26 cellular contexts compared by ENCODE assay signal in the genomic region with DNA sequence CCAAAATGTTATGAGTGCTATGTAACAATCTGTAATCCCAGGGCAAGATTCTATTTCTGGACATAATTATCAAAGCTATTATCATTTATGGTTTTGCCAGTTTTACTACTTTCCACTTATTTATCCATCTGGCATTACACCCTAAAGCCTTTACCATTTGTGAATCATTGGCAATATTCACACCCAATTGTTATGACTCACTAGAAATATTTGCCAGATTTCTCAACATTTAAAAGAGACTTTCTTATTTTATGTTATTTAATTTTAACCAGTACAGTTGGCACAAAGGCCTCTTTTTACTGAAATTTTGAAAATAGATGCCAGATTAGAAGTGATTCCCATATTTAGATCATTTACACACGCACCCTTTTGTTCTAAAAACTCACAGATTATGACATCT.
DNase-seq lines count a peak whose midpoint lies in the region; ATAC-seq and TF ChIP-seq lines count a peak whose summit lies in the region.
"Had no signal": no experiment of that assay in that cellular context is flagged by ENCODE, and none has a peak within 500 bp of the region (broad histone marks: within the 10 kb centered on the region; RNA-seq: fewer than 3 reads in every experiment).

No MANE protein-coding gene starts in this region.

- no peaks in the 10 kb centered on the region for H3K9me3 ChIP-seq in colonic mucosa
- no peaks in the 10 kb centered on the region for H3K9me3 ChIP-seq in adrenal gland (replicated peaks in 1 of 3)
- H3K9me3 ChIP-seq: gastrocnemius medialis, MG63, prostate gland, testis, uterus had no signal

- H3K27ac ChIP-seq in colonic mucosa (no peak overlapping the region), adrenal gland (no peak overlapping the region)
- H3K27ac ChIP-seq: gastrocnemius medialis, hepatocyte, left lung, prostate gland, testis, uterus had no signal

- WGBS in adrenal gland, 4 donors: 74 to 93% (median 77%) methylated on average over 1 of the region's 1 CpG

- H3K9ac ChIP-seq in colonic mucosa (ENCODE audit: low read depth in 2 of 2, low read length in 2 of 2): no peak overlapping the region

- H3K36me3 ChIP-seq in colonic mucosa (no peaks in the 10 kb centered on the region), adrenal gland (replicated peaks in 1 of 2) (no peaks in the 10 kb centered on the region)
- H3K36me3 ChIP-seq: gastrocnemius medialis, left lung, MG63, prostate gland, uterus had no signal

- no peak for TF ChIP-seq CTCF in epithelial cell of esophagus (IDR thresholded peaks at IDR 0.05; ENCODE audit: insufficient read depth, low read depth, low read length, missing control alignments)
- TF ChIP-seq CTCF in colonic mucosa (IDR thresholded peaks at IDR 0.05): no peak
- TF ChIP-seq CTCF in adrenal gland (IDR thresholded peaks at IDR 0.05): no peak

- no peak for ATAC-seq in left ventricle myocardium superior
- ATAC-seq: activated CD4-positive, alpha-beta T cell treated with anti-CD3 and anti-CD28 coated beads for 36 hours; gastrocnemius medialis; left lung; naive thymus-derived CD8-positive, alpha-beta T cell had no signal

- TF ChIP-seq POLR2A in adrenal gland (IDR thresholded peaks at IDR 0.05): no peak

- no peak overlapping the region for H3K4me3 ChIP-seq in epithelial cell of esophagus (ENCODE audit: low read length)
- H3K4me3 ChIP-seq in colonic mucosa: no peak overlapping the region
- no peak overlapping the region for H3K4me3 ChIP-seq in adrenal gland
- H3K4me3 ChIP-seq: gastrocnemius medialis, hepatocyte, left lung, MG63, prostate gland, testis, uterus had no signal

- H3K4me1 ChIP-seq in colonic mucosa: no peaks in the 10 kb centered on the region
- no peaks in the 10 kb centered on the region for H3K4me1 ChIP-seq in adrenal gland (replicated peaks in 1 of 2)
- H3K4me1 ChIP-seq: gastrocnemius medialis, left lung, prostate gland, testis, uterus had no signal

- peak; percentile 34 for DNase-seq in ELR (ENCODE audit: low read depth)
- DNase-seq in NCI-H226: peak; percentile 6
- peak; percentile 85 for DNase-seq in epithelial cell of esophagus (ENCODE audit: low read depth)
- DNase-seq in kidney tubule cell (ENCODE audit: low spot score): peak; percentile 17
- no peak for DNase-seq in colonic mucosa
- DNase-seq in adrenal gland: no peak
- DNase-seq in GF-D8 (lab: John Stamatoyannopoulos, UW): no peak
- DNase-seq in left ventricle myocardium superior: no peak
- DNase-seq: activated CD4-positive, alpha-beta T cell treated with anti-CD3 and anti-CD28 coated beads for 36 hours; activated CD8-positive, alpha-beta memory T cell treated with anti-CD3 and anti-CD28 coated beads for 24 hours; activated effector memory CD4-positive, alpha-beta T cell treated with Interleukin-2 at 50 U/mL for 16 hours; activated naive CD8-positive, alpha-beta T cell treated with anti-CD3 and anti-CD28 coated beads, Interleukin-2, amount 10 ng/mL, durations not matched to agents 7 days and 5 days; gastrocnemius medialis; left lung; MG63; naive thymus-derived CD8-positive, alpha-beta T cell; NCI-H1417 treated with DMSO at 0.1 percent for 48 hours; NCI-H2081 treated with DMSO at 0.1 percent for 48 hours; NCI-H774; nucleus accumbens; stimulated activated CD4-positive, alpha-beta T cell treated with anti-CD3 and anti-CD28 coated beads, Interleukin-15, amount 100 ng/mL, for 24 hours; stimulated activated naive CD4-positive, alpha-beta T cell treated with Interleukin-2 at 50 U/mL for 16 hours; testis; uterus had no signal

- intact Hi-C loops in colonic mucosa (cut with DNase I): no loop called here
- intact Hi-C loops in adrenal gland (cut with DNase I): no loop called here
- intact Hi-C loops in left ventricle myocardium superior (cut with micrococcal nuclease): no loop called here

- H3K27me3 ChIP-seq in colonic mucosa: no peaks in the 10 kb centered on the region
- no peaks in the 10 kb centered on the region for H3K27me3 ChIP-seq in adrenal gland
- H3K27me3 ChIP-seq: gastrocnemius medialis, hepatocyte, left lung, MG63, testis, uterus had no signal

Comparison
In these comparisons a context has a peak if more than half of its experiments do, and no peak if none do; other contexts are left out.
1. DNase-seq: peak in ELR (single experiment), NCI-H226 (single experiment), epithelial cell of esophagus (single experiment) and kidney tubule cell (single experiment); none in colonic mucosa (single experiment), adrenal gland (0 of 7), GF-D8 (single experiment) and left ventricle myocardium superior (single experiment).